Comparison of ENCODE assay signal across 36 cellular contexts in the genomic region with DNA sequence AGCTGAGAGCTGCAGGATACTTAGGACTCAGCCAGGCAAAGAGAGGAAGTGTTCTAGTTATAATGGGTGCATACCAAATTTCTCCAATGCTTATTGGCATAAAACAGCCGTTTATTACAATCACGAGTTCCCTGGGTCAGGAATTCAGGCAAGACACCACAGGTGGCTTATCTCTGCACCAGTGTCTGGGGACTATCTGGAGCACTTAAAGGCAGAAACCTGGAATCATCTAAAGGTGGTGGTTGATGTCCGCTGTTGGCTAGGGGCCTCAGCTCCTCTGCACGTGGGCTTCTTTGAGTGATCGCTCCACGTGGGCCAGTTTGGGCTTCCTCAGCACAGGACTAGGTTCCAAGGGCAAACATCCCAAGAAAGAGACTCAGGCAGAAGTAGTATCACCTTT.
"Had no signal": no experiment of that assay in that cellular context is flagged by ENCODE, and none has a peak within 500 bp of the region (broad histone marks: within the 10 kb centered on the region; RNA-seq: fewer than 3 reads in every experiment).

No MANE protein-coding gene starts in this region.

- H3K27me3 ChIP-seq: adrenal gland, body of pancreas, brain microvascular endothelial cell, breast epithelium had no signal

- ATAC-seq: activated CD8-positive, alpha-beta T cell treated with anti-CD3 and anti-CD28 coated beads for 36 hours; activated naive CD4-positive, alpha-beta T cell treated with anti-CD3 and anti-CD28 coated beads, Interleukin-2, amount 50 U/mL, for 72 hours; activated T-cell treated with anti-CD3 and anti-CD28 coated beads, Interleukin-2, amount 50 U/mL, for 4 hours; activated T-cell treated with anti-CD3 and anti-CD28 coated beads, Interleukin-2, amount 50 U/mL, for 72 hours; activated T-helper 17 cell treated with anti-CD3 and anti-CD28 coated beads, Interleukin-2, amount 50 U/mL, for 72 hours; body of pancreas had no signal

- H3K27ac ChIP-seq: adrenal gland, body of pancreas, brain microvascular endothelial cell, breast epithelium, VCaP had no signal

- H3K4me3 ChIP-seq: adrenal gland, body of pancreas, breast epithelium had no signal

- H3K4me3 Mint-ChIP-seq: activated B cell treated with CpG ODN at 0.5 μM for 24 hours; activated CD4-positive, alpha-beta memory T cell treated with anti-CD3 and anti-CD28 coated beads for 36 hours; activated CD4-positive, alpha-beta T cell treated with anti-CD3 and anti-CD28 coated beads, Interleukin-2, amount 10 ng/mL, durations not matched to agents 24 days and 14 days; activated CD8-positive, alpha-beta T cell treated with anti-CD3 and anti-CD28 coated beads for 36 hours; activated naive CD4-positive, alpha-beta T cell treated with anti-CD3 and anti-CD28 coated beads for 36 hours; activated naive CD8-positive, alpha-beta T cell treated with anti-CD3 and anti-CD28 coated beads for 36 hours; activated T-cell treated with anti-CD3 and anti-CD28 coated beads, Interleukin-2, amount 50 U/mL, for 4 hours; activated T-cell treated with anti-CD3 and anti-CD28 coated beads, Interleukin-2, amount 50 U/mL, for 72 hours; activated T-helper 1 cell treated with anti-CD3 and anti-CD28 coated beads, Interleukin-12 subunit alpha, Interleukin-12 subunit beta, Interleukin-2, Interleukin-4 antibody, amounts not matched to agents 30 ng/mL and 10 ng/mL and 1 ng/mL, durations not matched to agents 14 hours and 24 hours and 36 hours; activated T-helper 17 cell treated with anti-CD3 and anti-CD28 coated beads, Interleukin-2, amount 50 U/mL, for 72 hours; T-helper 1 cell treated with Interleukin-12 subunit alpha and Interleukin-12 subunit beta and Interleukin-4 antibody, amounts not matched to agents 30 μg/mL and 1 μg/mL, for 36 hours; T-helper 2 cell treated with Interferon-gamma antibody and Interleukin-4, amounts not matched to agents 5 μg/mL and 100 μg/mL, for 36 hours had no signal

- H3K9me3 ChIP-seq: adrenal gland, body of pancreas, breast epithelium had no signal

- H3K36me3 ChIP-seq: adrenal gland, brain microvascular endothelial cell, breast epithelium had no signal

- H3K4me1 ChIP-seq: adrenal gland, body of pancreas, breast epithelium had no signal

- H3K36me3 Mint-ChIP-seq: activated CD4-positive, alpha-beta memory T cell treated with anti-CD3 and anti-CD28 coated beads for 36 hours; activated naive CD4-positive, alpha-beta T cell treated with anti-CD3 and anti-CD28 coated beads, Interleukin-2, amount 50 U/mL, for 72 hours; activated naive CD8-positive, alpha-beta T cell treated with anti-CD3 and anti-CD28 coated beads for 36 hours had no signal

- H3K27me3 Mint-ChIP-seq: activated B cell treated with CpG ODN at 0.5 μM for 24 hours; activated CD8-positive, alpha-beta T cell treated with anti-CD3 and anti-CD28 coated beads for 36 hours; activated naive CD8-positive, alpha-beta T cell treated with anti-CD3 and anti-CD28 coated beads for 36 hours had no signal

- H3K9me3 Mint-ChIP-seq: activated B cell treated with CpG ODN at 0.5 μM for 24 hours; activated CD4-positive, alpha-beta memory T cell treated with anti-CD3 and anti-CD28 coated beads for 36 hours; activated CD4-positive, alpha-beta T cell treated with anti-CD3 and anti-CD28 coated beads, Interleukin-2, amount 10 ng/mL, durations not matched to agents 24 days and 14 days; activated CD8-positive, alpha-beta T cell treated with anti-CD3 and anti-CD28 coated beads for 36 hours; activated naive CD4-positive, alpha-beta T cell treated with anti-CD3 and anti-CD28 coated beads for 36 hours; activated naive CD4-positive, alpha-beta T cell treated with anti-CD3 and anti-CD28 coated beads, Interleukin-2, amount 50 U/mL, for 72 hours; activated naive CD8-positive, alpha-beta T cell treated with anti-CD3 and anti-CD28 coated beads for 36 hours; activated T-cell treated with anti-CD3 and anti-CD28 coated beads, Interleukin-2, amount 50 U/mL, for 4 hours; activated T-cell treated with anti-CD3 and anti-CD28 coated beads, Interleukin-2, amount 50 U/mL, for 72 hours; activated T-helper 1 cell treated with anti-CD3 and anti-CD28 coated beads, Interleukin-12 subunit alpha, Interleukin-12 subunit beta, Interleukin-2, Interleukin-4 antibody, amounts not matched to agents 30 ng/mL and 10 ng/mL and 1 ng/mL, durations not matched to agents 14 hours and 24 hours and 36 hours; activated T-helper 17 cell treated with anti-CD3 and anti-CD28 coated beads, Interleukin-2, amount 50 U/mL, for 72 hours; T-helper 1 cell treated with Interleukin-12 subunit alpha and Interleukin-12 subunit beta and Interleukin-4 antibody, amounts not matched to agents 30 μg/mL and 1 μg/mL, for 36 hours; T-helper 2 cell treated with Interferon-gamma antibody and Interleukin-4, amounts not matched to agents 5 μg/mL and 100 μg/mL, for 36 hours had no signal

- FAIRE-seq: astrocyte, TTC549 had no signal

- DNase-seq: activated B cell treated with CpG ODN at 0.5 μM for 24 hours; activated CD4-positive, alpha-beta memory T cell treated with anti-CD3 and anti-CD28 coated beads for 36 hours; activated CD4-positive, alpha-beta T cell treated with anti-CD3 and anti-CD28 coated beads for 4 hours; activated CD4-positive, alpha-beta T cell treated with anti-CD3 and anti-CD28 coated beads, Interleukin-2, amount 10 ng/mL, durations not matched to agents 24 days and 14 days; activated CD4-positive, alpha-beta T cell treated with anti-CD3 and anti-CD28 coated beads, Interleukin-2, amount 50 U/mL, for 1 hour; activated CD4-positive, alpha-beta T cell treated with anti-CD3 and anti-CD28 coated beads, Interleukin-2, amount 50 U/mL, for 4 hours; activated CD4-positive, CD25-positive, alpha-beta regulatory T cell treated with anti-CD3 and anti-CD28 coated beads, Interleukin-2, amount 50 U/mL, for 72 hours; activated CD8-positive, alpha-beta memory T cell treated with anti-CD3 and anti-CD28 coated beads, Interleukin-2, amount 50 U/mL, for 4 hours; activated CD8-positive, alpha-beta T cell treated with anti-CD3 and anti-CD28 coated beads for 36 hours; activated effector memory CD4-positive, alpha-beta T cell treated with anti-CD3 and anti-CD28 coated beads, Interleukin-2, amount 50 U/mL, for 16 hours; activated gamma-delta T cell treated with Interleukin-2 at 50 U/mL for 16 hours; activated naive CD4-positive, alpha-beta T cell; activated naive CD4-positive, alpha-beta T cell treated with anti-CD3 and anti-CD28 coated beads for 36 hours; activated naive CD4-positive, alpha-beta T cell treated with anti-CD3 and anti-CD28 coated beads, Interleukin-2, amount 50 U/mL, for 16 hours; activated naive CD8-positive, alpha-beta T cell treated with anti-CD3 and anti-CD28 coated beads for 36 hours; activated T-cell treated with anti-CD3 and anti-CD28 coated beads for 4 hours; activated T-cell treated with anti-CD3 and anti-CD28 coated beads, Interleukin-2, amount 50 U/mL, for 1 hour; activated T-cell treated with anti-CD3 and anti-CD28 coated beads, Interleukin-2, amount 50 U/mL, for 4 hours; activated T-cell treated with anti-CD3 and anti-CD28 coated beads, Interleukin-2, amount 50 U/mL, for 72 hours; adrenal gland; amniotic stem cell; aorta; body of pancreas; brain microvascular endothelial cell; central memory CD4-positive, alpha-beta T cell; T-helper 2 cell; T-helper 9 cell had no signal

- H3K27ac Mint-ChIP-seq: activated B cell treated with CpG ODN at 0.5 μM for 24 hours; activated CD4-positive, alpha-beta memory T cell treated with anti-CD3 and anti-CD28 coated beads for 36 hours; activated CD4-positive, alpha-beta T cell treated with anti-CD3 and anti-CD28 coated beads, Interleukin-2, amount 10 ng/mL, durations not matched to agents 24 days and 14 days; activated CD8-positive, alpha-beta T cell treated with anti-CD3 and anti-CD28 coated beads for 36 hours; activated naive CD4-positive, alpha-beta T cell treated with anti-CD3 and anti-CD28 coated beads for 36 hours; activated naive CD4-positive, alpha-beta T cell treated with anti-CD3 and anti-CD28 coated beads, Interleukin-2, amount 50 U/mL, for 72 hours; activated naive CD8-positive, alpha-beta T cell treated with anti-CD3 and anti-CD28 coated beads for 36 hours; activated T-cell treated with anti-CD3 and anti-CD28 coated beads, Interleukin-2, amount 50 U/mL, for 72 hours; activated T-helper 1 cell treated with anti-CD3 and anti-CD28 coated beads, Interleukin-12 subunit alpha, Interleukin-12 subunit beta, Interleukin-2, Interleukin-4 antibody, amounts not matched to agents 30 ng/mL and 10 ng/mL and 1 ng/mL, durations not matched to agents 14 hours and 24 hours and 36 hours; activated T-helper 17 cell treated with anti-CD3 and anti-CD28 coated beads, Interleukin-2, amount 50 U/mL, for 72 hours; T-helper 1 cell treated with Interleukin-12 subunit alpha and Interleukin-12 subunit beta and Interleukin-4 antibody, amounts not matched to agents 30 μg/mL and 1 μg/mL, for 36 hours; T-helper 2 cell treated with Interferon-gamma antibody and Interleukin-4, amounts not matched to agents 5 μg/mL and 100 μg/mL, for 36 hours had no signal

- H3K4me1 Mint-ChIP-seq: activated CD4-positive, alpha-beta T cell treated with anti-CD3 and anti-CD28 coated beads, Interleukin-2, amount 10 ng/mL, durations not matched to agents 24 days and 14 days; activated T-helper 17 cell treated with anti-CD3 and anti-CD28 coated beads, Interleukin-2, amount 50 U/mL, for 72 hours had no signal
